16 cellular contexts compared by ENCODE assay signal in genomic region chr6:45021652-45022051, GRCh38.
DNase-seq lines count a peak whose midpoint lies in the region; ATAC-seq, FAIRE-seq and TF ChIP-seq lines count a peak whose summit lies in the region.
"Had no signal": no experiment of that assay in that cellular context is flagged by ENCODE, and none has a peak within 500 bp of the region (broad histone marks: within the 10 kb centered on the region; RNA-seq: fewer than 3 reads in every experiment).

No MANE protein-coding gene starts in this region.

- H3K4me1 ChIP-seq in MM.1S (ENCODE audit: low read length) (no peaks in the 10 kb centered on the region), astrocyte (ENCODE audit: insufficient read depth, low read length) (no peaks in the 10 kb centered on the region)
- H3K4me1 ChIP-seq: testis had no signal

- H3K4me3 ChIP-seq in MM.1S (ENCODE audit: low read length): no peak overlapping the region
- no peak overlapping the region for H3K4me3 ChIP-seq in astrocyte (ENCODE audit: insufficient read depth, low read depth, low read length)
- H3K4me3 ChIP-seq in H7 (ENCODE audit: insufficient read depth, low read depth, low read length): no peak overlapping the region
- H3K4me3 ChIP-seq: lung, testis had no signal

- H3K27ac Mint-ChIP-seq in astrocyte (ENCODE audit: unreplicated experiment) (no peak overlapping the region), osteocyte (ENCODE audit: unreplicated experiment) (peak overlapping the region; percentile 65)

- H3K36me3 Mint-ChIP-seq in astrocyte (ENCODE audit: low read depth, unreplicated experiment) (no peaks in the 10 kb centered on the region), osteocyte (ENCODE audit: unreplicated experiment) (peaks cover under 1% of the 10 kb centered on the region)

- H2AFZ ChIP-seq in MM.1S (ENCODE audit: low read length): no peak overlapping the region
- no peak overlapping the region for H2AFZ ChIP-seq in astrocyte (ENCODE audit: low read depth, low read length)

- TF ChIP-seq CTCF in MM.1S (IDR thresholded peaks at IDR 0.05; ENCODE audit: low read length) (no peak), astrocyte (IDR thresholded peaks at IDR 0.05; ENCODE audit: insufficient read depth, low read depth, low read length) (no peak), osteocyte (IDR thresholded peaks at IDR 0.05) (no peak)

- H3K9ac ChIP-seq in MM.1S (ENCODE audit: low read length) (no peak overlapping the region), astrocyte (ENCODE audit: low read length) (no peak overlapping the region)

- H3K79me2 ChIP-seq in MM.1S (ENCODE audit: low read length) (no peaks in the 10 kb centered on the region), astrocyte (ENCODE audit: insufficient read depth, low read length) (no peaks in the 10 kb centered on the region)

- H3K9me3 Mint-ChIP-seq in astrocyte (ENCODE audit: unreplicated experiment) (no peaks in the 10 kb centered on the region), osteocyte (ENCODE audit: unreplicated experiment) (peaks cover 15% of the 10 kb centered on the region)

- peak; percentile 53 for DNase-seq in NOMO-1 treated with DMSO at 0.1 percent for 48 hours (lab: John Stamatoyannopoulos, UW; ENCODE audit: unreplicated experiment)
- DNase-seq in NOMO-1 treated with dmso at 0.1 percent for 144 hours (lab: John Stamatoyannopoulos, UW; ENCODE audit: unreplicated experiment): no peak
- no peak for DNase-seq in MM.1S
- DNase-seq in astrocyte (ENCODE audit: low read depth): peak; percentile 17
- DNase-seq in osteocyte (ENCODE audit: extremely low spot score, unreplicated experiment): no peak
- no peak for DNase-seq in H7
- DNase-seq: activated effector memory CD4-positive, alpha-beta T cell treated with Interleukin-2 at 50 U/mL for 16 hours; cerebellar nuclear complex; NCI-H1694 treated with DMSO at 0.1 percent for 48 hours; nucleus accumbens; small intestine; testis had no signal

- H3K27me3 ChIP-seq in MM.1S (replicated peaks; ENCODE audit: insufficient read depth, low read length): no peaks in the 10 kb centered on the region
- H3K27me3 ChIP-seq in astrocyte (ENCODE audit: insufficient read depth, low read length): no peaks in the 10 kb centered on the region
- H3K27me3 ChIP-seq in H7 (ENCODE audit: control insufficient read depth, insufficient read depth, low read length): no peaks in the 10 kb centered on the region
- H3K27me3 ChIP-seq: testis had no signal

- FAIRE-seq in astrocyte (lab: Jason Lieb, UNC): peak; percentile 56
- FAIRE-seq: small intestine had no signal

- no peaks in the 10 kb centered on the region for H3K36me3 ChIP-seq in MM.1S (replicated peaks; ENCODE audit: insufficient read depth, low read length)
- H3K36me3 ChIP-seq in astrocyte (ENCODE audit: insufficient read depth, low read length): no peaks in the 10 kb centered on the region
- no peaks in the 10 kb centered on the region for H3K36me3 ChIP-seq in H7 (replicated peaks; ENCODE audit: control insufficient read depth, insufficient read depth, low read length)

- H4K20me1 ChIP-seq in MM.1S (ENCODE audit: insufficient read depth, low read length) (no peaks in the 10 kb centered on the region), astrocyte (ENCODE audit: insufficient read depth, low read length) (no peaks in the 10 kb centered on the region)

- H3K4me3 Mint-ChIP-seq in astrocyte (ENCODE audit: unreplicated experiment) (no peak overlapping the region), osteocyte (ENCODE audit: unreplicated experiment) (peak overlapping the region; percentile 12)

- H3K27me3 Mint-ChIP-seq in astrocyte (ENCODE audit: low read depth, unreplicated experiment) (no peaks in the 10 kb centered on the region), osteocyte (ENCODE audit: unreplicated experiment) (no peaks in the 10 kb centered on the region)

- H3K9me2 ChIP-seq in MM.1S (replicated peaks; ENCODE audit: insufficient read depth, low read length): no peaks in the 10 kb centered on the region

- H3K9me3 ChIP-seq in MM.1S (replicated peaks; ENCODE audit: insufficient read depth, low read length) (no peaks in the 10 kb centered on the region), astrocyte (ENCODE audit: insufficient read depth, low read depth, low read length) (no peaks in the 10 kb centered on the region)
- H3K9me3 ChIP-seq: testis had no signal

- ATAC-seq in GM21529 (IDR thresholded peaks at IDR 0.05; ENCODE audit: unreplicated experiment) (no peak), GM21390 (IDR thresholded peaks at IDR 0.05; ENCODE audit: unreplicated experiment) (no peak)

- H3K4me2 ChIP-seq in MM.1S (ENCODE audit: low read depth, low read length) (peak overlapping the region; percentile 12; the same call in 1 of the 2 replicates), astrocyte (ENCODE audit: low read length) (peak overlapping the region; percentile 27)

- no peaks in the 10 kb centered on the region for H3K4me1 Mint-ChIP-seq in astrocyte (ENCODE audit: low read depth, unreplicated experiment)
- H3K4me1 Mint-ChIP-seq in osteocyte (ENCODE audit: unreplicated experiment): peaks cover 25% of the 10 kb centered on the region

- H3F3A ChIP-seq in MM.1S (ENCODE audit: insufficient read depth, low read length): no peaks in the 10 kb centered on the region

- H3K27ac ChIP-seq in MM.1S (ENCODE audit: low read length): no peak overlapping the region
- no peak overlapping the region for H3K27ac ChIP-seq in astrocyte (ENCODE audit: low read depth, low read length)
- H3K27ac ChIP-seq: 22Rv1, testis had no signal

Comparison
In these comparisons a context has a peak if more than half of its experiments do, and no peak if none do; other contexts are left out.
1. DNase-seq: peak in NOMO-1 treated with DMSO at 0.1 percent for 48 hours (single experiment) and astrocyte (single experiment); none in NOMO-1 treated with dmso at 0.1 percent for 144 hours (single experiment), MM.1S (single experiment), osteocyte (single experiment) and H7 (single experiment).